21 cellular contexts compared by ENCODE assay signal in genomic region chr3:129207347-129207947, GRCh38. TPM values are rescaled to one million over a fixed set of nuclear protein-coding genes. Genes with fewer than 3 reads are reported as not detected.
DNase-seq lines count a peak whose midpoint lies in the region; ATAC-seq, FAIRE-seq and TF ChIP-seq lines count a peak whose summit lies in the region.
"Had no signal": no experiment of that assay in that cellular context is flagged by ENCODE, and none has a peak within 500 bp of the region (broad histone marks: within the 10 kb centered on the region; RNA-seq: fewer than 3 reads in every experiment).

No MANE protein-coding gene starts in this region.

- no peak overlapping the region for H3K4me2 ChIP-seq in HepG2 (ENCODE audit: low read depth, low read length)
- H3K4me2 ChIP-seq: SK-N-SH had no signal

- no peak overlapping the region for H3K4me3 ChIP-seq in liver (ENCODE audit: low read depth in 1 of 3, low read length in 3 of 3)
- H3K4me3 ChIP-seq in HepG2 (replicated peaks in 1 of 3; ENCODE audit: insufficient read depth in 1 of 3, low read depth in 2 of 3, low read length in 3 of 3) = no peak overlapping the region
- no peak overlapping the region for H3K4me3 ChIP-seq in gastroesophageal sphincter
- no peak overlapping the region for H3K4me3 ChIP-seq in rectal smooth muscle tissue (ENCODE audit: low read length)
- H3K4me3 ChIP-seq in small intestine (ENCODE audit: low read depth in 1 of 2, low read length in 2 of 2) = no peak overlapping the region
- H3K4me3 ChIP-seq: colonic mucosa, Peyer's patch, psoas muscle, tibial nerve had no signal

- TF ChIP-seq RAD21 in liver (IDR thresholded peaks at IDR 0.05) (no peak), HepG2 (CRISPR knock-in tag; IDR thresholded peaks at IDR 0.05) (no peak)

- CTCF ChIA-PET in HepG2 (lab: Yijun Ruan, JAX; ENCODE audit: low intra/inter-chr PET ratio, low total read pairs) = no interaction called here

- ATAC-seq in HepG2 (no peak), gastroesophageal sphincter (no peak), HG02610 (IDR thresholded peaks at IDR 0.05; ENCODE audit: unreplicated experiment) (no peak), HG02678 (IDR thresholded peaks at IDR 0.05; ENCODE audit: unreplicated experiment) (no peak)
- ATAC-seq: activated CD4-positive, CD25-positive, alpha-beta regulatory T cell treated with anti-CD3 and anti-CD28 coated beads, Interleukin-2, amount 50 U/mL, for 24 hours; psoas muscle had no signal

- FAIRE-seq in HepG2 (lab: Jason Lieb, UNC) = no peak
- FAIRE-seq in small intestine (lab: Jason Lieb, UNC) = no peak
- FAIRE-seq: A204.1, G401.6, H1, kidney had no signal

- intact Hi-C loops in HepG2 (cut with micrococcal nuclease; ENCODE audit: unreplicated experiment) = no loop called here

- 32% methylated on average over 5 of the region's 5 CpGs for WGBS in liver
- 26% methylated on average over 5 of the region's 5 CpGs for WGBS in HepG2 (ENCODE audit: low lambda C conversion rate)
- 17 to 41% methylated on average over 4 to 5 of the region's 5 CpGs for WGBS in gastroesophageal sphincter (ENCODE audit: low coverage in 1 of 2), 2 donors
- 58 to 70% (median 66%) methylated on average over 5 of the region's 5 CpGs for WGBS in small intestine, 3 donors

- H4K20me1 ChIP-seq in HepG2 (ENCODE audit: insufficient read depth, low read length) = no peaks in the 10 kb centered on the region; the same call in 1 of the 2 replicates

- no peak for TF ChIP-seq EP300 in HepG2 (IDR thresholded peaks at IDR 0.05; ENCODE audit: low read depth in 2 of 2, low read length in 2 of 2)
- TF ChIP-seq EP300 in HepG2 (CRISPR knock-in tag; IDR thresholded peaks at IDR 0.05; ENCODE audit: borderline replicate concordance) = no peak
- TF ChIP-seq EP300 in gastroesophageal sphincter (IDR thresholded peaks at IDR 0.05) = no peak

- no peak for TF ChIP-seq CTCF in liver (IDR thresholded peaks at IDR 0.05; ENCODE audit: low read depth, low read length, missing input control)
- TF ChIP-seq CTCF in HepG2 (CRISPR knock-in tag; IDR thresholded peaks at IDR 0.05) = no peak
- TF ChIP-seq CTCF in gastroesophageal sphincter (IDR thresholded peaks at IDR 0.05) = no peak

- no peak overlapping the region for H2AFZ ChIP-seq in HepG2 (ENCODE audit: low read length)

- TF ChIP-seq POLR2A in HepG2 (IDR thresholded peaks at IDR 0.05; ENCODE audit: insufficient read depth in 1 of 2, low read depth in 2 of 2, low read length in 2 of 2) = no peak
- TF ChIP-seq POLR2A in gastroesophageal sphincter (IDR thresholded peaks at IDR 0.05) = no peak

- peak overlapping the region; percentile 72 to 76 for H3K27ac ChIP-seq in liver (ENCODE audit: low read depth in 1 of 2, low read length in 2 of 2)
- no peak overlapping the region for H3K27ac ChIP-seq in HepG2 (ENCODE audit: extremely low read length, insufficient read depth, low read length)
- peak overlapping the region in 3 of 4 donors; percentile 22 to 61 (median 50) for H3K27ac ChIP-seq in gastroesophageal sphincter
- peak overlapping the region; percentile 79 for H3K27ac ChIP-seq in rectal smooth muscle tissue (ENCODE audit: low read depth, low read length)
- no peak overlapping the region for H3K27ac ChIP-seq in small intestine (ENCODE audit: low read depth in 1 of 2, low read length in 1 of 2)
- H3K27ac ChIP-seq: colonic mucosa, Peyer's patch, psoas muscle, tibial nerve had no signal

- in situ Hi-C loops in HepG2 (cut with HindIII; ENCODE audit: extremely low pct_ligation_motif_present, low pct_unique_long_range_greater_than_20kb) = no loop called here

- no peaks in the 10 kb centered on the region for H3K79me2 ChIP-seq in HepG2 (ENCODE audit: insufficient read depth, low read length)

- H3K36me3 ChIP-seq in liver (ENCODE audit: control insufficient read depth in 4 of 4, insufficient read depth in 3 of 4, low read depth in 1 of 4, low read length in 3 of 4) = no peaks in the 10 kb centered on the region
- no peaks in the 10 kb centered on the region for H3K36me3 ChIP-seq in HepG2 (replicated peaks in 1 of 2; ENCODE audit: control insufficient read depth in 1 of 2, insufficient read depth in 2 of 2, low read length in 2 of 2)
- H3K36me3 ChIP-seq in gastroesophageal sphincter = no peaks in the 10 kb centered on the region
- H3K36me3 ChIP-seq in rectal smooth muscle tissue (ENCODE audit: control insufficient read depth, insufficient read depth, low read length) = no peaks in the 10 kb centered on the region
- H3K36me3 ChIP-seq in small intestine (ENCODE audit: control insufficient read depth in 2 of 2, insufficient read depth in 2 of 2, low read length in 2 of 2) = no peaks in the 10 kb centered on the region
- H3K36me3 ChIP-seq: colonic mucosa, Peyer's patch, tibial nerve had no signal

- POLR2A ChIA-PET in HepG2 (lab: Yijun Ruan, JAX) = no interaction called here

- no TSS peak for BruUV-seq in HepG2 (replicated peaks; lab: Mats Ljungman, UMichigan)

- H3K27me3 ChIP-seq in liver (ENCODE audit: control insufficient read depth in 4 of 4, insufficient read depth in 4 of 4, low read length in 3 of 4) = no peaks in the 10 kb centered on the region
- H3K27me3 ChIP-seq in HepG2 (ENCODE audit: control insufficient read depth in 1 of 2, insufficient read depth in 2 of 2, low read length in 2 of 2) = no peaks in the 10 kb centered on the region
- H3K27me3 ChIP-seq in gastroesophageal sphincter = no peaks in the 10 kb centered on the region
- no peaks in the 10 kb centered on the region for H3K27me3 ChIP-seq in rectal smooth muscle tissue (ENCODE audit: control insufficient read depth, insufficient read depth, low read length)
- H3K27me3 ChIP-seq in small intestine (ENCODE audit: control insufficient read depth in 2 of 2, insufficient read depth in 2 of 2, low read length in 2 of 2) = no peaks in the 10 kb centered on the region
- H3K27me3 ChIP-seq: colonic mucosa, Peyer's patch, tibial nerve had no signal

- H3K4me1 ChIP-seq in liver (ENCODE audit: control insufficient read depth in 4 of 4, insufficient read depth in 4 of 4, low read length in 3 of 4) (peaks cover 12 to 35% (median 26%) of the 10 kb centered on the region in 4 donors), HepG2 (ENCODE audit: insufficient read depth, low read length) (peaks cover 14% of the 10 kb centered on the region), gastroesophageal sphincter (peaks cover 0 to 26% (median 15%) of the 10 kb centered on the region in 3 donors), rectal smooth muscle tissue (ENCODE audit: control insufficient read depth, insufficient read depth, low read length) (peaks cover 10% of the 10 kb centered on the region), small intestine (ENCODE audit: control insufficient read depth in 2 of 2, insufficient read depth in 1 of 2, low read depth in 1 of 2, low read length in 1 of 2) (no peaks in the 10 kb centered on the region)
- H3K4me1 ChIP-seq: colonic mucosa had no signal

- DNase-seq in HepG2 (ENCODE audit: low spot score) (no peak), NCI-H774 (lab: John Stamatoyannopoulos, UW) (no peak), small intestine (no peak)
- DNase-seq: colonic mucosa; kidney; NCI-H1694 treated with DMSO at 0.1 percent for 48 hours; NCI-H82; Peyer's patch; psoas muscle; SK-N-SH; stimulated activated CD4-positive, alpha-beta T cell treated with anti-CD3 and anti-CD28 coated beads, Interleukin-15, amount 100 ng/mL, for 24 hours had no signal

- H3K9me3 ChIP-seq in liver (ENCODE audit: control insufficient read depth in 4 of 4, low read length in 3 of 4) (no peaks in the 10 kb centered on the region), HepG2 (ENCODE audit: low read length) (no peaks in the 10 kb centered on the region), gastroesophageal sphincter (no peaks in the 10 kb centered on the region), small intestine (ENCODE audit: control insufficient read depth, low read depth) (no peaks in the 10 kb centered on the region)
- H3K9me3 ChIP-seq: colonic mucosa, Peyer's patch, psoas muscle, SK-N-SH, tibial nerve had no signal

- H3K9ac ChIP-seq in liver (ENCODE audit: low read depth in 1 of 2, low read length in 2 of 2) = no peak overlapping the region
- no peak overlapping the region for H3K9ac ChIP-seq in HepG2 (ENCODE audit: insufficient read depth, low read depth, low read length)
- no peak overlapping the region for H3K9ac ChIP-seq in rectal smooth muscle tissue (ENCODE audit: low read length)
- H3K9ac ChIP-seq: SK-N-SH had no signal

RNA-seq across cellular contexts. Expression of gene CNBP, which starts 23.8 kb away (rescaled TPM):
- total RNA-seq in liver (100 to 1,000 TPM; 162 to 245 TPM), HepG2 (2016; rRNA removed; fragmentation: Illumina TruSeq; extraction: Trizol) (354 and 539 TPM in 2 replicates), gastroesophageal sphincter (100 to 1,000 TPM; 420 to 667 (median 590) TPM)
- polyA plus RNA-seq in liver (100 to 1,000 TPM; 183 to 291 TPM), HepG2 (2011; rRNA removed) (255 and 282 TPM in 2 replicates), small intestine (100 to 1,000 TPM; 256 to 424 (median 320) TPM)
- 70.7 and 78.0 TPM in 2 replicates for total RNA-seq in HepG2 (2016; cell fraction: cytosol; rRNA removed; fragmentation: Illumina TruSeq; extraction: Trizol; ENCODE audit: low read depth)
- 375 and 556 TPM in 2 replicates for total RNA-seq in HepG2 (2016; cell fraction: insoluble cytoplasmic fraction; rRNA removed; fragmentation: Illumina TruSeq; extraction: Trizol)
- 180 and 184 TPM in 2 replicates for total RNA-seq in HepG2 (2016; cell fraction: membrane; rRNA removed; fragmentation: Illumina TruSeq; extraction: Trizol)
- total RNA-seq in HepG2 (2016; cell fraction: nucleus; rRNA removed; fragmentation: Illumina TruSeq; extraction: Trizol) = 151 and 152 TPM in 2 replicates
- 259 and 344 TPM in 2 replicates for polyA plus RNA-seq in HepG2 (2011; cell fraction: cytosol; rRNA removed)
- polyA plus RNA-seq in HepG2 (2011; cell fraction: nucleus; rRNA removed) = 90.4 and 103 TPM in 2 replicates
- 329 and 363 TPM in 2 replicates for polyA plus RNA-seq in HepG2 (2012)
- 60.7 and 77.6 TPM in 2 replicates for polyA plus RNA-seq in HepG2 (2016; cell fraction: cytosol; fragmentation: Illumina TruSeq; extraction: Trizol; ENCODE audit: low read depth)
- 584 and 626 TPM in 2 replicates for polyA plus RNA-seq in HepG2 (2016; cell fraction: insoluble cytoplasmic fraction; fragmentation: Illumina TruSeq; extraction: Trizol; ENCODE audit: low read depth)
- 134 and 143 TPM in 2 replicates for polyA plus RNA-seq in HepG2 (2016; cell fraction: membrane; fragmentation: Illumina TruSeq; extraction: Trizol; ENCODE audit: low read depth)
- 244 and 258 TPM in 2 replicates for polyA plus RNA-seq in HepG2 (2016; cell fraction: nucleus; fragmentation: Illumina TruSeq; extraction: Trizol; ENCODE audit: insufficient read depth, low read depth)
- 166 and 313 TPM in 2 replicates for polyA minus RNA-seq in HepG2 (2011; rRNA and poly(A)+ RNA removed; ENCODE audit: low replicate concordance)
- 127 and 135 TPM in 2 replicates for polyA minus RNA-seq in HepG2 (2011; cell fraction: cytosol; rRNA and poly(A)+ RNA removed)
- polyA minus RNA-seq in HepG2 (2011; cell fraction: nucleus; rRNA and poly(A)+ RNA removed) = 82.0 and 97.6 TPM in 2 replicates

RNA-seq across cellular contexts. Expression of gene COPG1, which starts 42.0 kb away (rescaled TPM):
- total RNA-seq in liver = 100 to 1,000 TPM in 1 of 2 donors, 10 to 100 TPM in 1; 68.4 to 177 TPM
- 100 to 1,000 TPM in 1 of 2 donors, 10 to 100 TPM in 1; 49.8 to 106 TPM for polyA plus RNA-seq in liver
- 166 and 201 TPM in 2 replicates for total RNA-seq in HepG2 (2016; rRNA removed; fragmentation: Illumina TruSeq; extraction: Trizol)
- total RNA-seq in HepG2 (2016; cell fraction: cytosol; rRNA removed; fragmentation: Illumina TruSeq; extraction: Trizol; ENCODE audit: low read depth) = 32.6 and 33.3 TPM in 2 replicates
- total RNA-seq in HepG2 (2016; cell fraction: insoluble cytoplasmic fraction; rRNA removed; fragmentation: Illumina TruSeq; extraction: Trizol) = 161 and 187 TPM in 2 replicates
- total RNA-seq in HepG2 (2016; cell fraction: membrane; rRNA removed; fragmentation: Illumina TruSeq; extraction: Trizol) = 53.2 and 59.5 TPM in 2 replicates
- total RNA-seq in HepG2 (2016; cell fraction: nucleus; rRNA removed; fragmentation: Illumina TruSeq; extraction: Trizol) = 112 and 137 TPM in 2 replicates
- 96.0 and 98.6 TPM in 2 replicates for polyA plus RNA-seq in HepG2 (2011; rRNA removed)
- 50.1 and 58.7 TPM in 2 replicates for polyA plus RNA-seq in HepG2 (2011; cell fraction: cytosol; rRNA removed)
- 113 and 136 TPM in 2 replicates for polyA plus RNA-seq in HepG2 (2011; cell fraction: nucleus; rRNA removed)
- polyA plus RNA-seq in HepG2 (2012) = 104 and 119 TPM in 2 replicates
- polyA plus RNA-seq in HepG2 (2016; cell fraction: cytosol; fragmentation: Illumina TruSeq; extraction: Trizol; ENCODE audit: low read depth) = 13.1 and 15.7 TPM in 2 replicates
- polyA plus RNA-seq in HepG2 (2016; cell fraction: insoluble cytoplasmic fraction; fragmentation: Illumina TruSeq; extraction: Trizol; ENCODE audit: low read depth) = 185 and 197 TPM in 2 replicates
- polyA plus RNA-seq in HepG2 (2016; cell fraction: membrane; fragmentation: Illumina TruSeq; extraction: Trizol; ENCODE audit: low read depth) = 21.2 and 23.0 TPM in 2 replicates
- polyA plus RNA-seq in HepG2 (2016; cell fraction: nucleus; fragmentation: Illumina TruSeq; extraction: Trizol; ENCODE audit: insufficient read depth, low read depth) = 168 and 188 TPM in 2 replicates
- 210 and 345 TPM in 2 replicates for polyA minus RNA-seq in HepG2 (2011; rRNA and poly(A)+ RNA removed; ENCODE audit: low replicate concordance)
- 121 and 122 TPM in 2 replicates for polyA minus RNA-seq in HepG2 (2011; cell fraction: cytosol; rRNA and poly(A)+ RNA removed)
- 147 and 157 TPM in 2 replicates for polyA minus RNA-seq in HepG2 (2011; cell fraction: nucleus; rRNA and poly(A)+ RNA removed)
- 10 to 100 TPM; 64.6 to 95.8 (median 74.0) TPM for total RNA-seq in gastroesophageal sphincter
- polyA plus RNA-seq in small intestine = 100 to 1,000 TPM; 112 to 141 (median 130) TPM

RNA-seq across cellular contexts. Expression of gene ISY1, which starts 46.6 kb away (rescaled TPM):
- total RNA-seq in liver = 10 to 100 TPM in 1 of 2 donors, 1 to 10 TPM in 1; 6.4 to 12.3 TPM
- 10 to 100 TPM in 1 of 2 donors, 1 to 10 TPM in 1; 8.7 to 13.2 TPM for polyA plus RNA-seq in liver
- 39.1 and 59.0 TPM in 2 replicates for total RNA-seq in HepG2 (2016; rRNA removed; fragmentation: Illumina TruSeq; extraction: Trizol)
- total RNA-seq in HepG2 (2016; cell fraction: cytosol; rRNA removed; fragmentation: Illumina TruSeq; extraction: Trizol; ENCODE audit: low read depth) = 4.4 and 6.2 TPM in 2 replicates
- 35.5 and 58.0 TPM in 2 replicates for total RNA-seq in HepG2 (2016; cell fraction: insoluble cytoplasmic fraction; rRNA removed; fragmentation: Illumina TruSeq; extraction: Trizol)
- 12.0 and 13.2 TPM in 2 replicates for total RNA-seq in HepG2 (2016; cell fraction: membrane; rRNA removed; fragmentation: Illumina TruSeq; extraction: Trizol)
- 9.8 and 14.2 TPM in 2 replicates for total RNA-seq in HepG2 (2016; cell fraction: nucleus; rRNA removed; fragmentation: Illumina TruSeq; extraction: Trizol)
- 16.9 and 21.0 TPM in 2 replicates for polyA plus RNA-seq in HepG2 (2011; rRNA removed)
- 12.1 and 14.3 TPM in 2 replicates for polyA plus RNA-seq in HepG2 (2011; cell fraction: cytosol; rRNA removed)
- polyA plus RNA-seq in HepG2 (2011; cell fraction: nucleus; rRNA removed) = 5.3 and 7.2 TPM in 2 replicates
- 11.8 and 15.3 TPM in 2 replicates for polyA plus RNA-seq in HepG2 (2012)
- 4.4 and 5.1 TPM in 2 replicates for polyA plus RNA-seq in HepG2 (2016; cell fraction: cytosol; fragmentation: Illumina TruSeq; extraction: Trizol; ENCODE audit: low read depth)
- 44.4 and 52.7 TPM in 2 replicates for polyA plus RNA-seq in HepG2 (2016; cell fraction: insoluble cytoplasmic fraction; fragmentation: Illumina TruSeq; extraction: Trizol; ENCODE audit: low read depth)
- polyA plus RNA-seq in HepG2 (2016; cell fraction: membrane; fragmentation: Illumina TruSeq; extraction: Trizol; ENCODE audit: low read depth) = 7.9 and 8.5 TPM in 2 replicates
- 11.5 and 19.0 TPM in 2 replicates for polyA plus RNA-seq in HepG2 (2016; cell fraction: nucleus; fragmentation: Illumina TruSeq; extraction: Trizol; ENCODE audit: insufficient read depth, low read depth)
- 10.4 and 33.7 TPM in 2 replicates for polyA minus RNA-seq in HepG2 (2011; rRNA and poly(A)+ RNA removed; ENCODE audit: low replicate concordance)
- 10.6 and 13.7 TPM in 2 replicates for polyA minus RNA-seq in HepG2 (2011; cell fraction: cytosol; rRNA and poly(A)+ RNA removed)
- polyA minus RNA-seq in HepG2 (2011; cell fraction: nucleus; rRNA and poly(A)+ RNA removed) = 4.4 and 8.0 TPM in 2 replicates
- total RNA-seq in gastroesophageal sphincter = 10 to 100 TPM; 22.6 to 30.4 (median 25.7) TPM
- 10 to 100 TPM; 11.2 to 27.1 (median 20.5) TPM for polyA plus RNA-seq in small intestine

Comparison
In these comparisons a context has a peak if more than half of its experiments do, and no peak if none do; other contexts are left out.
1. H3K27ac ChIP-seq: peak in liver (2 of 2), gastroesophageal sphincter (3 of 4) and rectal smooth muscle tissue (single experiment); none in HepG2 (single experiment) and small intestine (0 of 2).